In genomic region chr13:109288151-109288709, GRCh38 we compare ENCODE assay signal across 21 cellular contexts.
DNase-seq lines count a peak whose midpoint lies in the region; ATAC-seq, FAIRE-seq and TF ChIP-seq lines count a peak whose summit lies in the region.
"Had no signal": no experiment of that assay in that cellular context is flagged by ENCODE, and none has a peak within 500 bp of the region (broad histone marks: within the 10 kb centered on the region; RNA-seq: fewer than 3 reads in every experiment).

No MANE protein-coding gene starts in this region.

- H3K18ac ChIP-seq in IMR-90 (ENCODE audit: low read depth, low read length), result no peak overlapping the region
- no peak overlapping the region for H3K18ac ChIP-seq in H1 (ENCODE audit: extremely low read depth, low read length)

- no peak overlapping the region for H3K14ac ChIP-seq in IMR-90 (replicated peaks; ENCODE audit: low read depth, low read length)
- no peak overlapping the region for H3K14ac ChIP-seq in H1 (ENCODE audit: insufficient read length)

- intact Hi-C loops in IMR-90 (cut with micrococcal nuclease), result no loop called here

- no peak overlapping the region for H3K9ac ChIP-seq in IMR-90 (ENCODE audit: low read depth, low read length)
- H3K9ac ChIP-seq in H1 (replicated peaks in 1 of 4; ENCODE audit: extremely low read depth in 1 of 4, low read depth in 3 of 4, low read length in 3 of 4), result no peak overlapping the region
- H3K9ac ChIP-seq: KMS-11 had no signal

- H3K9me3 ChIP-seq in IMR-90 (ENCODE audit: control insufficient read depth, insufficient read depth, low read length) (no peaks in the 10 kb centered on the region), H1 (ENCODE audit: insufficient read depth in 2 of 2, low read depth in 1 of 2, low read length in 1 of 2) (peaks cover 0 to 4% of the 10 kb centered on the region in 2 experiments; a peak in 1 of 4 replicates)

- CTCF ChIA-PET in IMR-90 (lab: Yijun Ruan, JAX), result interaction anchor here (0.7 kb wide), 1 partner anchor 32 kb away, joined by 4 read pairs; no protein-coding TSS in a partner anchor
- CTCF ChIA-PET in H1 (lab: Charles Lee; ENCODE audit: partially characterized antibody), result no interaction called here

- dilution Hi-C loops in IMR-90 (cut with HindIII; ENCODE audit: low sequenced_read_pairs, unreplicated experiment), result no loop called here

- H3K4me3 Mint-ChIP-seq in neural crest cell, result peak overlapping the region; percentile 21
- H3K4me3 Mint-ChIP-seq: CD8-positive, alpha-beta memory T cell; H9 had no signal

- TF ChIP-seq POLR2A in IMR-90 (IDR thresholded peaks at IDR 0.05; ENCODE audit: low read depth, low read length) (no peak), H1 (IDR thresholded peaks at IDR 0.05; ENCODE audit: control extremely low read depth in 1 of 2, low read depth in 2 of 2, low read length in 2 of 2) (no peak)

- H2BK15ac ChIP-seq in IMR-90 (ENCODE audit: low read depth, low read length) (no peak overlapping the region), H1 (ENCODE audit: low read length) (no peak overlapping the region)

- no TSS peak for BruUV-seq in IMR-90 (replicated peaks; lab: Mats Ljungman, UMichigan)

- H2AFZ ChIP-seq in IMR-90 (replicated peaks; ENCODE audit: low read length, poor library complexity) (no peak overlapping the region), H1 (ENCODE audit: low read length) (no peak overlapping the region)

- H4K8ac ChIP-seq in IMR-90 (ENCODE audit: low read depth in 2 of 2, low read length in 2 of 2), result no peak overlapping the region; a peak in 1 of 4 replicates
- no peak overlapping the region for H4K8ac ChIP-seq in H1 (ENCODE audit: extremely low read depth, insufficient read depth, low read length)

- H2BK120ac ChIP-seq in IMR-90 (ENCODE audit: low read depth, low read length), result peak overlapping the region; percentile 54; the same call in 1 of the 2 replicates
- H2BK120ac ChIP-seq in H1 (replicated peaks; ENCODE audit: low read depth, low read length), result no peak overlapping the region

- H2BK5ac ChIP-seq in IMR-90 (ENCODE audit: low read depth, low read length, poor library complexity, severe bottlenecking) (peak overlapping the region; percentile 25), H1 (ENCODE audit: low read depth, low read length) (no peak overlapping the region)

- no peak overlapping the region for H3K23ac ChIP-seq in IMR-90 (ENCODE audit: low read depth, low read length)
- no peak overlapping the region for H3K23ac ChIP-seq in H1 (ENCODE audit: insufficient read length)

- no peaks in the 10 kb centered on the region for H4K20me1 ChIP-seq in IMR-90 (ENCODE audit: insufficient read depth, low read length)
- H4K20me1 ChIP-seq in H1 (replicated peaks in 1 of 2; ENCODE audit: control insufficient read depth in 1 of 2, insufficient read depth in 2 of 2, low read length in 2 of 2), result peaks cover 0 to 2% of the 10 kb centered on the region in 2 experiments

- DNase-seq in EH (ENCODE audit: low read depth), result peak; percentile 40
- peak; percentile 25 for DNase-seq in IMR-90
- DNase-seq in H1 (ENCODE audit: low read depth in 1 of 2, low spot score in 2 of 2), result no peak
- DNase-seq in neural crest cell (ENCODE audit: low read depth, low spot score), result no peak
- no peak for DNase-seq in NCI-H2196 treated with DMSO at 0.1 percent for 48 hours (lab: John Stamatoyannopoulos, UW; ENCODE audit: unreplicated experiment)
- DNase-seq in H7, result no peak
- DNase-seq in NCI-H187 (lab: John Stamatoyannopoulos, UW), result no peak
- DNase-seq: CD8-positive, alpha-beta memory T cell; DMS79 treated with DMSO at 0.1 percent for 48 hours; H9; NCI-H1048; NCI-H1436 treated with DMSO at 0.1 percent for 48 hours; NCI-H2081; NCI-H2227 treated with DMSO at 0.1 percent for 48 hours; NCI-H524 had no signal

- H3K56ac ChIP-seq in IMR-90 (ENCODE audit: extremely low read depth, insufficient read depth, low read length), result no peak overlapping the region
- H3K56ac ChIP-seq in H1 (replicated peaks; ENCODE audit: insufficient read length, low read depth, low read length), result peak overlapping the region; percentile 19

- in situ Hi-C loops in IMR-90 (cut with MboI; ENCODE audit: low sequenced_read_pairs), result no loop called here

- POLR2A ChIA-PET in IMR-90 (lab: Charles Lee; ENCODE audit: unreplicated experiment), result interaction anchor here (0.7 kb wide), 1 partner anchor 621 kb away, joined by 3 read pairs; no protein-coding TSS in a partner anchor
- POLR2A ChIA-PET in H1 (lab: Charles Lee; ENCODE audit: partially characterized antibody), result no interaction called here

- H2AK5ac ChIP-seq in IMR-90 (ENCODE audit: low read depth, low read length) (no peak overlapping the region), H1 (ENCODE audit: low read depth, low read length) (no peak overlapping the region)

- no peak for TF ChIP-seq EP300 in H1 (IDR thresholded peaks at IDR 0.05; ENCODE audit: borderline replicate concordance in 1 of 2, low read depth in 2 of 2, low read length in 2 of 2)

- H3K36me3 ChIP-seq in IMR-90 (ENCODE audit: control insufficient read depth, insufficient read depth, low read length) (no peaks in the 10 kb centered on the region), H1 (ENCODE audit: control insufficient read depth in 2 of 4, insufficient read depth in 4 of 4, low read length in 3 of 4) (no peaks in the 10 kb centered on the region), H7 (replicated peaks; ENCODE audit: control insufficient read depth, insufficient read depth, low read length) (no peaks in the 10 kb centered on the region)

- WGBS in IMR-90 (ENCODE audit: extremely low coverage in 2 of 2, insufficient read length in 1 of 2), 2 experiments, result 80% methylated on average over 2 of the region's 6 CpGs; no CpG with 5 or more reads in 1 of the 2 experiments
- WGBS in H1 (ENCODE audit: extremely low coverage in 1 of 2, insufficient coverage in 1 of 2, insufficient read length in 1 of 2, insufficient replicate concordance in 2 of 2, low coverage in 1 of 2, low lambda C conversion rate in 2 of 2, missing lambda C conversion rate in 1 of 2), 2 experiments, result 90% methylated on average over 6 of the region's 6 CpGs; no CpG with 5 or more reads in 1 of the 2 experiments

- H4K5ac ChIP-seq in IMR-90 (ENCODE audit: low read depth, low read length), result no peak overlapping the region
- no peak overlapping the region for H4K5ac ChIP-seq in H1 (ENCODE audit: insufficient read length, low read depth, low read length)

- H3K23me2 ChIP-seq in H1 (ENCODE audit: low read depth, low read length), result peaks cover 2% of the 10 kb centered on the region; the same call in 1 of the 2 replicates

- ATAC-seq in IMR-90 (ENCODE audit: low read depth) (no peak; the same call in 1 of the 2 replicates), HG02973 (IDR thresholded peaks at IDR 0.05; ENCODE audit: unreplicated experiment) (no peak)
- ATAC-seq: GM12878, SK-N-SH treated with all-trans-retinoic acid at 6 μM for 48 hours had no signal

- FAIRE-seq in H1 (lab: Jason Lieb, UNC), result no peak
- FAIRE-seq: G401.6, GM12878, GM18507 had no signal

- H3K4me2 ChIP-seq in IMR-90 (ENCODE audit: low read depth, low read length), result no peak overlapping the region
- H3K4me2 ChIP-seq in H1 (ENCODE audit: insufficient read depth in 1 of 2, low read depth in 2 of 2, low read length in 2 of 2), result no peak overlapping the region
- H3K4me2 ChIP-seq: KMS-11 had no signal

- no peaks in the 10 kb centered on the region for H3K36me3 Mint-ChIP-seq in neural crest cell (ENCODE audit: low read depth)
- H3K36me3 Mint-ChIP-seq: CD8-positive, alpha-beta memory T cell had no signal

- H3K4me1 ChIP-seq in IMR-90 (ENCODE audit: control insufficient read depth, insufficient read depth, low read length) (peaks cover 2% of the 10 kb centered on the region; the same call in 1 of the 2 replicates), H1 (replicated peaks in 1 of 4; ENCODE audit: control insufficient read depth in 3 of 4, insufficient read depth in 4 of 4, low read length in 3 of 4) (no peaks in the 10 kb centered on the region)

- no peak overlapping the region for H3K27ac ChIP-seq in IMR-90 (ENCODE audit: insufficient read depth, low read length)
- no peak overlapping the region for H3K27ac ChIP-seq in H1 (ENCODE audit: low read depth, low read length)
- H3K27ac ChIP-seq: KMS-11 had no signal

- H3K9me1 ChIP-seq in IMR-90 (ENCODE audit: insufficient read depth, low read length), result peaks cover 3% of the 10 kb centered on the region

- H3K27me3 ChIP-seq in IMR-90 (ENCODE audit: control insufficient read depth, insufficient read depth, low read length) (no peaks in the 10 kb centered on the region), H1 (replicated peaks in 1 of 4; ENCODE audit: control insufficient read depth in 3 of 4, extremely low read depth in 1 of 4, insufficient read depth in 3 of 4, low read length in 3 of 4) (no peaks in the 10 kb centered on the region), H7 (ENCODE audit: control insufficient read depth, insufficient read depth, low read length) (no peaks in the 10 kb centered on the region)

- peak overlapping the region; percentile 28; the same call in 1 of the 2 replicates for H3K4ac ChIP-seq in IMR-90 (ENCODE audit: low read depth, low read length)
- H3K4ac ChIP-seq in H1 (replicated peaks; ENCODE audit: insufficient read length, low read depth, low read length), result no peak overlapping the region

- H3K79me2 ChIP-seq in H1 (ENCODE audit: control insufficient read depth in 1 of 2, insufficient read depth in 2 of 2, low read length in 2 of 2), result no peaks in the 10 kb centered on the region

- H2AK9ac ChIP-seq in IMR-90 (replicated peaks; ENCODE audit: low read depth, low read length, poor library complexity), result no peak overlapping the region

- no peak for TF ChIP-seq RAD21 in IMR-90 (IDR thresholded peaks at IDR 0.05; ENCODE audit: low read length)
- no peak for TF ChIP-seq RAD21 in H1 (IDR thresholded peaks at IDR 0.05 in 1 of 2, conservative IDR thresholded peaks at IDR 0.05 in 1 of 2; ENCODE audit: low read depth in 2 of 2, low read length in 2 of 2)

- H3K9me3 Mint-ChIP-seq in neural crest cell, result no peaks in the 10 kb centered on the region
- H3K9me3 Mint-ChIP-seq: H9 had no signal

- peak overlapping the region; percentile 44 for H3K27ac Mint-ChIP-seq in neural crest cell (ENCODE audit: unreplicated experiment)

- H4K91ac ChIP-seq in IMR-90 (ENCODE audit: insufficient read depth, low read depth, low read length) (no peak overlapping the region), H1 (replicated peaks; ENCODE audit: insufficient read length, low read length) (no peak overlapping the region)

- no peak for TF ChIP-seq CTCF in IMR-90 (conservative IDR thresholded peaks at IDR 0.05; ENCODE audit: low read depth, low read length)
- TF ChIP-seq CTCF in H1 (IDR thresholded peaks at IDR 0.05; ENCODE audit: control extremely low read depth in 1 of 3, insufficient read depth in 1 of 3, low read depth in 1 of 3, low read length in 3 of 3), result no peak
- TF ChIP-seq CTCF in neural crest cell (conservative IDR thresholded peaks at IDR 0.05), result no peak

- H3K4me1 Mint-ChIP-seq in neural crest cell, result peaks cover 17% of the 10 kb centered on the region
- H3K4me1 Mint-ChIP-seq: CD8-positive, alpha-beta memory T cell; H9 had no signal

- H2BK20ac ChIP-seq in IMR-90 (ENCODE audit: low read depth, low read length), result no peak overlapping the region
- no peak overlapping the region for H2BK20ac ChIP-seq in H1 (ENCODE audit: low read length)

- no peak overlapping the region for H2BK12ac ChIP-seq in H1 (ENCODE audit: low read depth, low read length)

- no peak overlapping the region for H3K4me3 ChIP-seq in IMR-90 (ENCODE audit: insufficient read depth, low read depth, low read length)
- H3K4me3 ChIP-seq in H1 (ENCODE audit: extremely low read depth in 1 of 4, insufficient read depth in 2 of 4, low read depth in 3 of 4, low read length in 4 of 4), result no peak overlapping the region
- no peak overlapping the region for H3K4me3 ChIP-seq in H7 (ENCODE audit: insufficient read depth, low read depth, low read length)
- H3K4me3 ChIP-seq: GM12878 had no signal

- H3K79me1 ChIP-seq in IMR-90 (ENCODE audit: low read depth in 1 of 2, low read length in 2 of 2) (no peaks in the 10 kb centered on the region), H1 (ENCODE audit: low read depth, low read length) (no peaks in the 10 kb centered on the region)

- H3K27me3 Mint-ChIP-seq in neural crest cell (ENCODE audit: low read depth), result no peaks in the 10 kb centered on the region

Comparison
In these comparisons a context has a peak if more than half of its experiments do, and no peak if none do; other contexts are left out.
1. DNase-seq: peak in EH (single experiment) and IMR-90 (single experiment); none in H1 (0 of 2), neural crest cell (single experiment), NCI-H2196 treated with DMSO at 0.1 percent for 48 hours (single experiment), H7 (single experiment) and NCI-H187 (0 of 2).